In the genomic region with DNA sequence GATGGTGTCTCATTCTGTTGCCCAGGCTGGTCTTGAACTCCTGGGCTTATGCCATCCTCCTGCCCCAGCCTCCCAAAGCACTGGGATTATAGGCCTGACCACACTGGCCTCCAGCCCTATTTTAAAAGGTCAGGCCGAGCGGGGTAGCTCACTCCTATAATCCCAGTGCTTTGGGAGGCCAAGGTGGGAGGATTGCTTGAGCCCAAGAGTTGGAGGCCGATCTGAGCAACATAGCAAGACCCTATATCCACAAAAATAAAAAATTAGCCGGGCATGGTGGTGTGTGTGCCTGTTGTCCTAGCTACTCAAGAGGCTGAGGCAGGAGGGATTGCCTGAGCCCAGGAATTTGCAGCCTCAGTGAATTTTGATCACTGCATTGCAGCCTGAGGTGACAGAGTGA, we compare ENCODE assay signal across 17 cellular contexts. TPM values are rescaled to one million over a fixed set of nuclear protein-coding genes. Genes with fewer than 3 reads are reported as not detected.
A peak's percentile ranks its signal among the peaks of the same experiment; 100 is the strongest.
DNase-seq lines count a peak whose midpoint lies in the region; ATAC-seq and TF ChIP-seq lines count a peak whose summit lies in the region.
"Had no signal": no experiment of that assay in that cellular context is flagged by ENCODE, and none has a peak within 500 bp of the region (broad histone marks: within the 10 kb centered on the region; RNA-seq: fewer than 3 reads in every experiment).

No MANE protein-coding gene starts in this region.

- H3K18ac ChIP-seq in mesenchymal stem cell (ENCODE audit: low read depth in 1 of 2, low read length in 2 of 2), result no peak overlapping the region

- no peak for DNase-seq in stimulated activated naive CD8-positive, alpha-beta T cell treated with anti-CD3 and anti-CD28 coated beads, Interleukin-15, amount 100 ng/mL, for 72 hours
- DNase-seq in T-helper 17 cell (no peak), mesenchymal stem cell (no peak), SHP77 (lab: John Stamatoyannopoulos, UW) (no peak), body of pancreas (no peak)
- DNase-seq in stimulated activated naive B cell treated with anti-CD40 and anti-IgM and Interleukin-4, amounts not matched to agents 10 μg/mL and 1 μg/mL and 100 μg/mL, for 72 hours, result no peak
- DNase-seq: ACHN, COR-L47, DMS153, Kasumi-1, MV-4-11, NCI-H1436, NCI-H2081, NCI-H510A treated with DMSO at 0.1 percent for 48 hours, SHP77 treated with DMSO at 0.1 percent for 48 hours had no signal

- no peaks in the 10 kb centered on the region for H3K9me3 Mint-ChIP-seq in stimulated activated naive CD8-positive, alpha-beta T cell treated with anti-CD3 and anti-CD28 coated beads, Interleukin-15, Interleukin-2, amounts not matched to agents 100 ng/mL and 50 ng/mL, for 24 hours
- H3K9me3 Mint-ChIP-seq in stimulated activated naive CD8-positive, alpha-beta T cell treated with anti-CD3 and anti-CD28 coated beads, Interleukin-15, amount 100 ng/mL, for 72 hours, result no peaks in the 10 kb centered on the region
- no peaks in the 10 kb centered on the region for H3K9me3 Mint-ChIP-seq in stimulated activated naive B cell treated with anti-CD40 and anti-IgM and Interleukin-4, amounts not matched to agents 10 μg/mL and 1 μg/mL and 100 μg/mL, for 72 hours

- H3K4ac ChIP-seq in mesenchymal stem cell (ENCODE audit: low read depth in 1 of 2, low read length in 2 of 2), result no peak overlapping the region

- H4K91ac ChIP-seq in mesenchymal stem cell (ENCODE audit: low read length), result no peak overlapping the region

- H3K36me3 ChIP-seq in mesenchymal stem cell (ENCODE audit: control insufficient read depth in 1 of 2, insufficient read depth in 2 of 2, low read depth in 1 of 2, low read length in 2 of 2), result peaks cover 0 to 18% of the 10 kb centered on the region in 2 experiments
- H3K36me3 ChIP-seq in body of pancreas (replicated peaks in 1 of 2; ENCODE audit: insufficient read depth in 1 of 2, low read depth in 2 of 2), result no peaks in the 10 kb centered on the region

- no peak for TF ChIP-seq CTCF in body of pancreas (IDR thresholded peaks at IDR 0.05)

- H2BK15ac ChIP-seq in mesenchymal stem cell (ENCODE audit: low read depth, poor library complexity, severe bottlenecking), result no peak overlapping the region

- no peaks in the 10 kb centered on the region for H3K27me3 Mint-ChIP-seq in stimulated activated naive CD8-positive, alpha-beta T cell treated with anti-CD3 and anti-CD28 coated beads, Interleukin-15, Interleukin-2, amounts not matched to agents 100 ng/mL and 50 ng/mL, for 24 hours
- H3K27me3 Mint-ChIP-seq in stimulated activated naive CD8-positive, alpha-beta T cell treated with anti-CD3 and anti-CD28 coated beads, Interleukin-15, amount 100 ng/mL, for 72 hours, result no peaks in the 10 kb centered on the region
- no peaks in the 10 kb centered on the region for H3K27me3 Mint-ChIP-seq in T-helper 17 cell
- H3K27me3 Mint-ChIP-seq in stimulated activated naive B cell treated with anti-CD40 and anti-IgM and Interleukin-4, amounts not matched to agents 10 μg/mL and 1 μg/mL and 100 μg/mL, for 72 hours, result no peaks in the 10 kb centered on the region

- intact Hi-C loops in body of pancreas (cut with DNase I), result no loop called here

- H2BK120ac ChIP-seq in mesenchymal stem cell (ENCODE audit: low read depth, low read length), result no peak overlapping the region

- H3K4me2 ChIP-seq in mesenchymal stem cell (ENCODE audit: low read length, poor library complexity, severe bottlenecking), result no peak overlapping the region

- H3K4me1 ChIP-seq in mesenchymal stem cell (ENCODE audit: control insufficient read depth, insufficient read depth, low read depth, low read length) (peaks cover 8% of the 10 kb centered on the region), body of pancreas (peaks cover 32% of the 10 kb centered on the region)

- peak overlapping the region; percentile 74 for H2AK5ac ChIP-seq in mesenchymal stem cell (ENCODE audit: low read length, severe bottlenecking)

- no peak overlapping the region for H3K23ac ChIP-seq in mesenchymal stem cell (ENCODE audit: low read length in 2 of 2)

- H3K27me3 ChIP-seq in mesenchymal stem cell (ENCODE audit: control insufficient read depth in 1 of 2, insufficient read depth in 1 of 2, low read length in 2 of 2) (no peaks in the 10 kb centered on the region), body of pancreas (no peaks in the 10 kb centered on the region)

- TF ChIP-seq POLR2A in body of pancreas (IDR thresholded peaks at IDR 0.05), result no peak

- ATAC-seq in stimulated activated naive CD8-positive, alpha-beta T cell treated with anti-CD3 and anti-CD28 coated beads, Interleukin-15, amount 100 ng/mL, for 72 hours, result no peak
- ATAC-seq in T-helper 17 cell (no peak), body of pancreas (no peak)
- ATAC-seq in stimulated activated naive B cell treated with anti-CD40 and anti-IgM and Interleukin-4, amounts not matched to agents 10 μg/mL and 1 μg/mL and 100 μg/mL, for 72 hours (replicated peaks), result no peak

- H2BK5ac ChIP-seq in mesenchymal stem cell (ENCODE audit: low read depth, low read length, poor library complexity, severe bottlenecking), result peak overlapping the region; percentile 70

- no peak overlapping the region for H3K4me3 ChIP-seq in mesenchymal stem cell (ENCODE audit: insufficient read depth in 1 of 2, low read depth in 1 of 2, low read length in 2 of 2)
- no peak overlapping the region for H3K4me3 ChIP-seq in body of pancreas
- H3K4me3 ChIP-seq: HAP-1 had no signal

- no peak overlapping the region for H3K14ac ChIP-seq in mesenchymal stem cell (ENCODE audit: low read length in 2 of 2)

- no peak overlapping the region for H2AFZ ChIP-seq in mesenchymal stem cell (ENCODE audit: low read depth, low read length)

- H3K4me3 Mint-ChIP-seq in stimulated activated naive CD8-positive, alpha-beta T cell treated with anti-CD3 and anti-CD28 coated beads, Interleukin-15, Interleukin-2, amounts not matched to agents 100 ng/mL and 50 ng/mL, for 24 hours, result no peak overlapping the region
- peak overlapping the region in 1 of 2 donors; percentile 78 for H3K4me3 Mint-ChIP-seq in stimulated activated naive CD8-positive, alpha-beta T cell treated with anti-CD3 and anti-CD28 coated beads, Interleukin-15, amount 100 ng/mL, for 72 hours
- H3K4me3 Mint-ChIP-seq in T-helper 17 cell, result no peak overlapping the region
- H3K4me3 Mint-ChIP-seq in stimulated activated naive B cell treated with anti-CD40 and anti-IgM and Interleukin-4, amounts not matched to agents 10 μg/mL and 1 μg/mL and 100 μg/mL, for 72 hours, result no peak overlapping the region

- peak overlapping the region; percentile 38 for H3K27ac ChIP-seq in mesenchymal stem cell (ENCODE audit: low read length, poor library complexity, severe bottlenecking)
- H3K27ac ChIP-seq in body of pancreas, result no peak overlapping the region

- H3K27ac Mint-ChIP-seq in stimulated activated naive CD8-positive, alpha-beta T cell treated with anti-CD3 and anti-CD28 coated beads, Interleukin-15, Interleukin-2, amounts not matched to agents 100 ng/mL and 50 ng/mL, for 24 hours, result peak overlapping the region; percentile 84
- H3K27ac Mint-ChIP-seq in stimulated activated naive CD8-positive, alpha-beta T cell treated with anti-CD3 and anti-CD28 coated beads, Interleukin-15, amount 100 ng/mL, for 72 hours, result no peak overlapping the region
- H3K27ac Mint-ChIP-seq in T-helper 17 cell, result peak overlapping the region; percentile 80
- no peak overlapping the region for H3K27ac Mint-ChIP-seq in stimulated activated naive B cell treated with anti-CD40 and anti-IgM and Interleukin-4, amounts not matched to agents 10 μg/mL and 1 μg/mL and 100 μg/mL, for 72 hours

- H3K4me1 Mint-ChIP-seq in stimulated activated naive CD8-positive, alpha-beta T cell treated with anti-CD3 and anti-CD28 coated beads, Interleukin-15, Interleukin-2, amounts not matched to agents 100 ng/mL and 50 ng/mL, for 24 hours (ENCODE audit: low read depth), result peaks cover 79% of the 10 kb centered on the region
- peaks cover 74% of the 10 kb centered on the region for H3K4me1 Mint-ChIP-seq in stimulated activated naive CD8-positive, alpha-beta T cell treated with anti-CD3 and anti-CD28 coated beads, Interleukin-15, amount 100 ng/mL, for 72 hours
- H3K4me1 Mint-ChIP-seq in T-helper 17 cell, result peaks cover 53% of the 10 kb centered on the region
- H3K4me1 Mint-ChIP-seq in stimulated activated naive B cell treated with anti-CD40 and anti-IgM and Interleukin-4, amounts not matched to agents 10 μg/mL and 1 μg/mL and 100 μg/mL, for 72 hours, result peaks cover 35 to 72% of the 10 kb centered on the region in 2 donors

- H3K9me3 ChIP-seq in T-helper 17 cell (ENCODE audit: control insufficient read depth, low read length, poor library complexity, severe bottlenecking) (no peaks in the 10 kb centered on the region), mesenchymal stem cell (ENCODE audit: control insufficient read depth, low read length) (no peaks in the 10 kb centered on the region), body of pancreas (no peaks in the 10 kb centered on the region)
- H3K9me3 ChIP-seq: HAP-1 had no signal

- H4K8ac ChIP-seq in mesenchymal stem cell (ENCODE audit: low read length), result no peak overlapping the region

- peaks cover 35% of the 10 kb centered on the region for H3K36me3 Mint-ChIP-seq in stimulated activated naive CD8-positive, alpha-beta T cell treated with anti-CD3 and anti-CD28 coated beads, Interleukin-15, Interleukin-2, amounts not matched to agents 100 ng/mL and 50 ng/mL, for 24 hours (ENCODE audit: low read depth)
- peaks cover 6% of the 10 kb centered on the region for H3K36me3 Mint-ChIP-seq in T-helper 17 cell (ENCODE audit: low read depth)
- peaks cover 15 to 32% of the 10 kb centered on the region in 2 donors for H3K36me3 Mint-ChIP-seq in stimulated activated naive B cell treated with anti-CD40 and anti-IgM and Interleukin-4, amounts not matched to agents 10 μg/mL and 1 μg/mL and 100 μg/mL, for 72 hours

- H2BK12ac ChIP-seq in mesenchymal stem cell (ENCODE audit: low read length in 2 of 2), result no peak overlapping the region

- H3K79me1 ChIP-seq in mesenchymal stem cell (replicated peaks; ENCODE audit: low read length, poor library complexity, severe bottlenecking), result peaks cover 3% of the 10 kb centered on the region

- WGBS in mesenchymal stem cell, result no CpG with 5 or more reads among the region's 4 CpGs
- 93 to 98% methylated on average over 4 of the region's 4 CpGs for WGBS in body of pancreas, 2 donors

- H3K9ac ChIP-seq in mesenchymal stem cell (ENCODE audit: low read length), result no peak overlapping the region

RNA-seq across cellular contexts. Expression of gene CAB39, which starts 3.9 kb away (rescaled TPM):
- total RNA-seq in T-helper 17 cell (10 to 100 TPM; 82.3 to 89.8 TPM), body of pancreas (10 to 100 TPM; 32.3 to 34.5 TPM)
- 33.1 TPM for polyA plus RNA-seq in mesenchymal stem cell (2013, experiment 1 of 2)
- 34.4 TPM for polyA plus RNA-seq in mesenchymal stem cell (2013, experiment 2 of 2)

Comparison
In these comparisons a context has a peak if more than half of its experiments do, and no peak if none do; other contexts are left out.
1. H3K27ac Mint-ChIP-seq: peak in stimulated activated naive CD8-positive, alpha-beta T cell treated with anti-CD3 and anti-CD28 coated beads, Interleukin-15, Interleukin-2, amounts not matched to agents 100 ng/mL and 50 ng/mL, for 24 hours (single experiment) and T-helper 17 cell (single experiment); none in stimulated activated naive CD8-positive, alpha-beta T cell treated with anti-CD3 and anti-CD28 coated beads, Interleukin-15, amount 100 ng/mL, for 72 hours (0 of 2) and stimulated activated naive B cell treated with anti-CD40 and anti-IgM and Interleukin-4, amounts not matched to agents 10 μg/mL and 1 μg/mL and 100 μg/mL, for 72 hours (single experiment).